In genomic region chr19:5339470-5339949, GRCh38 we compare ENCODE assay signal across 8 cellular contexts. TPM values are rescaled to one million over a fixed set of nuclear protein-coding genes. Genes with fewer than 3 reads are reported as not detected.
A peak's percentile ranks its signal among the peaks of the same experiment; 100 is the strongest.
DNase-seq lines count a peak whose midpoint lies in the region; ATAC-seq and TF ChIP-seq lines count a peak whose summit lies in the region.

No MANE protein-coding gene starts in this region.

- ATAC-seq in T-helper 17 cell: no peak
- ATAC-seq in GM21529 (IDR thresholded peaks at IDR 0.05; ENCODE audit: unreplicated experiment): no peak

- no peaks in the 10 kb centered on the region for H4K20me1 ChIP-seq in MM.1S (ENCODE audit: insufficient read depth, low read length)

- H3K27me3 Mint-ChIP-seq in T-helper 17 cell: peaks cover 67% of the 10 kb centered on the region

- peaks cover 16% of the 10 kb centered on the region for H3K4me1 Mint-ChIP-seq in T-helper 17 cell

- H3K4me3 ChIP-seq in left ventricle myocardium inferior: peak overlapping the region; percentile 71
- H3K4me3 ChIP-seq in skin epidermis: peak overlapping the region; percentile 21 to 61 (median 47)
- H3K4me3 ChIP-seq in MM.1S (ENCODE audit: low read length): no peak overlapping the region

- no peaks in the 10 kb centered on the region for H3K9me2 ChIP-seq in MM.1S (replicated peaks; ENCODE audit: insufficient read depth, low read length)

- no peak overlapping the region for H3K4me2 ChIP-seq in MM.1S (ENCODE audit: low read depth, low read length)

- H3K27me3 ChIP-seq in left ventricle myocardium inferior (ENCODE audit: low read depth) (peaks cover 90% of the 10 kb centered on the region), MM.1S (replicated peaks; ENCODE audit: insufficient read depth, low read length) (peaks cover 87% of the 10 kb centered on the region)

- H3K36me3 ChIP-seq in left ventricle myocardium inferior (no peaks in the 10 kb centered on the region), MM.1S (replicated peaks; ENCODE audit: insufficient read depth, low read length) (no peaks in the 10 kb centered on the region)

- intact Hi-C loops in left ventricle myocardium inferior (cut with micrococcal nuclease): no loop called here

- H3K4me1 ChIP-seq in left ventricle myocardium inferior (peaks cover 17% of the 10 kb centered on the region), MM.1S (ENCODE audit: low read length) (no peaks in the 10 kb centered on the region)

- no peaks in the 10 kb centered on the region for H3K9me3 ChIP-seq in T-helper 17 cell (ENCODE audit: control insufficient read depth, low read length, poor library complexity, severe bottlenecking)
- no peaks in the 10 kb centered on the region for H3K9me3 ChIP-seq in left ventricle myocardium inferior (replicated peaks)
- no peaks in the 10 kb centered on the region for H3K9me3 ChIP-seq in MM.1S (replicated peaks; ENCODE audit: insufficient read depth, low read length)

- H3K9ac ChIP-seq in MM.1S (ENCODE audit: low read length): no peak overlapping the region

- H3K4me3 Mint-ChIP-seq in T-helper 17 cell: peak overlapping the region; percentile 85

- DNase-seq in GM20000 (ENCODE audit: low spot score) (peak; percentile 61), T-helper 17 cell (no peak), left ventricle myocardium inferior (no peak), MM.1S (no peak), DMS53 (lab: John Stamatoyannopoulos, UW) (no peak), ACHN (no peak)

- in situ Hi-C loops in ACHN (cut with HindIII; ENCODE audit: low pct_ligation_motif_present, low pct_unique_long_range_greater_than_20kb, low sequenced_read_pairs): no loop called here

- TF ChIP-seq CTCF in GM20000 (IDR thresholded peaks at IDR 0.05; ENCODE audit: extremely low read depth, missing control alignments) (no peak), left ventricle myocardium inferior (IDR thresholded peaks at IDR 0.05; ENCODE audit: borderline replicate concordance) (no peak), MM.1S (IDR thresholded peaks at IDR 0.05; ENCODE audit: low read length) (no peak)

- no peak overlapping the region for H3K27ac ChIP-seq in left ventricle myocardium inferior (replicated peaks)
- H3K27ac ChIP-seq in skin epidermis: no peak overlapping the region
- no peak overlapping the region for H3K27ac ChIP-seq in MM.1S (ENCODE audit: low read length)

- H3K36me3 Mint-ChIP-seq in T-helper 17 cell (ENCODE audit: low read depth): peaks cover 12% of the 10 kb centered on the region

- no peaks in the 10 kb centered on the region for H3F3A ChIP-seq in MM.1S (ENCODE audit: insufficient read depth, low read length)

- H3K79me2 ChIP-seq in MM.1S (ENCODE audit: low read length): no peaks in the 10 kb centered on the region

- peak overlapping the region; percentile 19 for H3K27ac Mint-ChIP-seq in T-helper 17 cell

- no peak overlapping the region for H2AFZ ChIP-seq in MM.1S (ENCODE audit: low read length)

RNA-seq across cellular contexts. Expression of gene PTPRS, which starts 1.1 kb away (rescaled TPM):
- total RNA-seq in T-helper 17 cell (1 to 10 TPM; 1.2 to 2.9 TPM), left ventricle myocardium inferior (40.0 TPM)

Comparison
In these comparisons a context has a peak if more than half of its experiments do, and no peak if none do; other contexts are left out.
1. RNA of gene PTPRS, which starts 1.1 kb away (total RNA-seq): 40.0 TPM in left ventricle myocardium inferior (single experiment); 1.2 to 2.9 TPM in T-helper 17 cell; every median in the first group is over 10 times any median in the second.